ENCODE assay signal across 8 cellular contexts in the genomic region with DNA sequence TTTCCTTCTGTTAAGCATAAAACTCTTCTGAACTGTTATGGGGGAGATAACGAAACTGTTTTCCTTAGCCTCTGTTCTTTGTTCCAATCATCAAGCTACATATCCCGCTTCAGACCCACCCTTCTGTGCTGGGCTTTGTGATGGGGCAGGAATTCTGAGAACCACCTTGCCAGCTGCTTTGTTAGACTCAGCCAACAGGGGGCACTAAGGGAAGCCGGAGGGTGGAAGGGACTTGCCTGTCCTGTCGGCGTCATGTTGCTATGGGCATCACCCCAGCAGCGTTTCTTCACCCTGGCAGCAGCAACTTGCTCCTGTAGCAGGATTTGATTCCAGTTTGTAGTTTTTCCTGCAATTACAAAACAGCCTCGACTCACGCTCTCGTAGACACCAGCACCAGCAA.
DNase-seq lines count a peak whose midpoint lies in the region; ATAC-seq, FAIRE-seq and TF ChIP-seq lines count a peak whose summit lies in the region.

No MANE protein-coding gene starts in this region.

- no peak overlapping the region for H3K4ac ChIP-seq in IMR-90 (ENCODE audit: low read depth, low read length)

- H3K79me1 ChIP-seq in IMR-90 (ENCODE audit: low read depth in 1 of 2, low read length in 2 of 2), result no peaks in the 10 kb centered on the region

- H3K27me3 ChIP-seq in DND-41 (ENCODE audit: insufficient read depth, low read length, poor library complexity) (no peaks in the 10 kb centered on the region), IMR-90 (ENCODE audit: control insufficient read depth, insufficient read depth, low read length) (no peaks in the 10 kb centered on the region; the same call in 1 of the 2 replicates), keratinocyte (ENCODE audit: control insufficient read depth, extremely low read depth, insufficient read depth, low read length) (no peaks in the 10 kb centered on the region), gastrocnemius medialis (peaks cover 0 to 9% (median 3%) of the 10 kb centered on the region in 3 donors)

- 26% methylated on average over 5 of the region's 9 CpGs; no CpG with 5 or more reads in 1 of the 2 experiments for WGBS in IMR-90 (ENCODE audit: extremely low coverage in 2 of 2, insufficient read length in 1 of 2), 2 experiments

- H2BK5ac ChIP-seq in IMR-90 (ENCODE audit: low read depth, low read length, poor library complexity, severe bottlenecking), result no peak overlapping the region

- H3K4me3 Mint-ChIP-seq in activated CD8-positive, alpha-beta T cell treated with anti-CD3 and anti-CD28 coated beads for 36 hours, result no peak overlapping the region

- no peaks in the 10 kb centered on the region for H3K9me1 ChIP-seq in IMR-90 (ENCODE audit: insufficient read depth, low read length)
- H3K9me1 ChIP-seq in keratinocyte (ENCODE audit: control insufficient read depth, extremely low read depth, insufficient read depth, low read length), result no peaks in the 10 kb centered on the region

- H2AK5ac ChIP-seq in IMR-90 (ENCODE audit: low read depth, low read length), result no peak overlapping the region

- FAIRE-seq in keratinocyte (lab: Jason Lieb, UNC), result no peak

- CTCF ChIA-PET in IMR-90 (lab: Yijun Ruan, JAX), result interaction anchor here (0.5 to 1.1 kb wide), 2 partner anchors 10 to 1909 kb away, joined by 4 to 5 read pairs; no protein-coding TSS in a partner anchor
- CTCF ChIA-PET in activated CD8-positive, alpha-beta T cell treated with anti-CD3 and anti-CD28 coated beads for 36 hours (lab: Charles Lee), result interaction anchor here (1.4 to 1.8 kb wide), 2 partner anchors 9 to 10 kb away, joined by 3 to 4 read pairs; no protein-coding TSS in a partner anchor

- TF ChIP-seq CTCF in DND-41 (IDR thresholded peaks at IDR 0.05; ENCODE audit: borderline replicate concordance, extremely low read depth, low read length, poor library complexity, severe bottlenecking) (peak; percentile 50), IMR-90 (conservative IDR thresholded peaks at IDR 0.05; ENCODE audit: low read depth, low read length) (peak; percentile 34), keratinocyte (optimal IDR thresholded peaks at IDR 0.05 in 1 of 3, IDR thresholded peaks at IDR 0.05 in 1 of 3, conservative IDR thresholded peaks at IDR 0.05 in 1 of 3; ENCODE audit: extremely low read depth in 1 of 3, insufficient read depth in 2 of 3, low read length in 3 of 3) (peak; percentile 48 to 80 (median 63)), omental fat pad (IDR thresholded peaks at IDR 0.05) (no peak), gastrocnemius medialis (IDR thresholded peaks at IDR 0.05 in 4 of 5, conservative IDR thresholded peaks at IDR 0.05 in 1 of 5) (no peak)
- TF ChIP-seq CTCF in activated CD8-positive, alpha-beta T cell treated with anti-CD3 and anti-CD28 coated beads for 36 hours (IDR thresholded peaks at IDR 0.05), result peak; percentile 19

- in situ Hi-C loops in IMR-90 (cut with MboI; ENCODE audit: low sequenced_read_pairs) (no loop called here), gastrocnemius medialis (cut with MboI; ENCODE audit: low sequenced_read_pairs in 4 of 4) (no loop called here)

- no TSS peak for BruUV-seq in IMR-90 (replicated peaks; lab: Mats Ljungman, UMichigan)

- H2BK120ac ChIP-seq in IMR-90 (ENCODE audit: low read depth, low read length), result no peak overlapping the region

- no peaks in the 10 kb centered on the region for H3K36me3 ChIP-seq in DND-41 (ENCODE audit: insufficient read depth, low read length)
- H3K36me3 ChIP-seq in IMR-90 (ENCODE audit: control insufficient read depth, insufficient read depth, low read length), result no peaks in the 10 kb centered on the region
- H3K36me3 ChIP-seq in keratinocyte (ENCODE audit: control insufficient read depth in 2 of 2, extremely low read depth in 1 of 2, insufficient read depth in 2 of 2, low read length in 2 of 2), result no peaks in the 10 kb centered on the region
- no peaks in the 10 kb centered on the region for H3K36me3 ChIP-seq in gastrocnemius medialis

- H3K27ac ChIP-seq in DND-41 (ENCODE audit: low read length) (no peak overlapping the region), IMR-90 (ENCODE audit: insufficient read depth, low read length) (no peak overlapping the region), keratinocyte (ENCODE audit: control insufficient read depth, insufficient read depth, low read length) (no peak overlapping the region), gastrocnemius medialis (no peak overlapping the region)

- TF ChIP-seq POLR2A in IMR-90 (IDR thresholded peaks at IDR 0.05; ENCODE audit: low read depth, low read length) (no peak), gastrocnemius medialis (IDR thresholded peaks at IDR 0.05) (no peak)

- no peaks in the 10 kb centered on the region for H3K9me3 Mint-ChIP-seq in activated CD8-positive, alpha-beta T cell treated with anti-CD3 and anti-CD28 coated beads for 36 hours

- dilution Hi-C loops in IMR-90 (cut with HindIII; ENCODE audit: low sequenced_read_pairs, unreplicated experiment), result no loop called here
- dilution Hi-C loops in keratinocyte (cut with MboI; ENCODE audit: extremely low pct_ligation_motif_present, low sequenced_read_pairs), result no loop called here

- no peak overlapping the region for H3K4me2 ChIP-seq in DND-41 (ENCODE audit: insufficient read depth, low read length)
- no peak overlapping the region; the same call in 1 of the 2 replicates for H3K4me2 ChIP-seq in IMR-90 (ENCODE audit: low read depth, low read length)
- no peak overlapping the region for H3K4me2 ChIP-seq in keratinocyte (ENCODE audit: control insufficient read depth, extremely low read depth, insufficient read depth, low read depth, low read length)

- no peak overlapping the region for H4K91ac ChIP-seq in IMR-90 (ENCODE audit: insufficient read depth, low read depth, low read length)

- H3K9ac ChIP-seq in DND-41 (ENCODE audit: low read depth, low read length), result no peak overlapping the region
- no peak overlapping the region for H3K9ac ChIP-seq in IMR-90 (ENCODE audit: low read depth, low read length)
- H3K9ac ChIP-seq in keratinocyte (ENCODE audit: control insufficient read depth, extremely low read depth, insufficient read depth, low read length), result no peak overlapping the region

- no peak overlapping the region for H4K8ac ChIP-seq in IMR-90 (ENCODE audit: low read depth in 2 of 2, low read length in 2 of 2)

- H3K4me1 ChIP-seq in DND-41 (ENCODE audit: insufficient read depth, low read length) (no peaks in the 10 kb centered on the region), IMR-90 (ENCODE audit: control insufficient read depth, insufficient read depth, low read length) (no peaks in the 10 kb centered on the region), keratinocyte (ENCODE audit: control insufficient read depth, extremely low read depth, insufficient read depth, low read length) (no peaks in the 10 kb centered on the region), gastrocnemius medialis (no peaks in the 10 kb centered on the region)

- no peak overlapping the region for H3K18ac ChIP-seq in IMR-90 (ENCODE audit: low read depth, low read length)

- no peak overlapping the region for H3K23ac ChIP-seq in IMR-90 (ENCODE audit: low read depth, low read length)

- H2AFZ ChIP-seq in DND-41 (ENCODE audit: low read depth, low read length), result no peak overlapping the region
- no peak overlapping the region for H2AFZ ChIP-seq in IMR-90 (replicated peaks; ENCODE audit: low read length, poor library complexity)
- H2AFZ ChIP-seq in keratinocyte (ENCODE audit: control insufficient read depth, low read length), result no peak overlapping the region

- H2AK9ac ChIP-seq in IMR-90 (replicated peaks; ENCODE audit: low read depth, low read length, poor library complexity), result no peak overlapping the region

- H4K5ac ChIP-seq in IMR-90 (ENCODE audit: low read depth, low read length), result no peak overlapping the region

- no peak for TF ChIP-seq RAD21 in IMR-90 (IDR thresholded peaks at IDR 0.05; ENCODE audit: low read length)

- POLR2A ChIA-PET in IMR-90 (lab: Charles Lee; ENCODE audit: unreplicated experiment), result no interaction called here
- POLR2A ChIA-PET in activated CD8-positive, alpha-beta T cell treated with anti-CD3 and anti-CD28 coated beads for 36 hours (lab: Charles Lee), result no interaction called here

- intact Hi-C loops in IMR-90 (cut with micrococcal nuclease) (no loop called here), gastrocnemius medialis (cut with DNase I; ENCODE audit: low total_unique reads) (no loop called here)
- intact Hi-C loops in activated CD8-positive, alpha-beta T cell treated with anti-CD3 and anti-CD28 coated beads for 36 hours (cut with micrococcal nuclease), result no loop called here

- H3K27ac Mint-ChIP-seq in activated CD8-positive, alpha-beta T cell treated with anti-CD3 and anti-CD28 coated beads for 36 hours, result no peak overlapping the region

- DNase-seq in DND-41, result peak; percentile 8
- DNase-seq in IMR-90, result peak; percentile 6
- peak; percentile 38 for DNase-seq in activated CD8-positive, alpha-beta T cell treated with anti-CD3 and anti-CD28 coated beads for 36 hours
- DNase-seq in keratinocyte (ENCODE audit: low read depth, low spot score), result no peak
- no peak for DNase-seq in omental fat pad (ENCODE audit: low spot score)
- DNase-seq in gastrocnemius medialis, result no peak
- DNase-seq in NCI-H510A treated with DMSO at 0.1 percent for 48 hours (lab: John Stamatoyannopoulos, UW), result no peak

- H3K79me2 ChIP-seq in DND-41 (ENCODE audit: insufficient read depth, low read length), result no peaks in the 10 kb centered on the region
- no peaks in the 10 kb centered on the region for H3K79me2 ChIP-seq in keratinocyte (ENCODE audit: control insufficient read depth, insufficient read depth, low read length)

- ATAC-seq in DND-41 (ENCODE audit: insufficient read depth, low read depth) (no peak; the same call in 2 of the 3 replicates), GM19351 (IDR thresholded peaks at IDR 0.05; ENCODE audit: unreplicated experiment) (peak; percentile 83), IMR-90 (ENCODE audit: low read depth) (peak; percentile 62), omental fat pad (ENCODE audit: low FRiP score) (no peak), gastrocnemius medialis (no peak)
- ATAC-seq in activated CD8-positive, alpha-beta T cell treated with anti-CD3 and anti-CD28 coated beads for 36 hours, result no peak

- H3K14ac ChIP-seq in IMR-90 (replicated peaks; ENCODE audit: low read depth, low read length), result no peak overlapping the region

- H3K9me3 ChIP-seq in DND-41 (ENCODE audit: insufficient read depth, low read length, severe bottlenecking), result no peaks in the 10 kb centered on the region
- H3K9me3 ChIP-seq in IMR-90 (ENCODE audit: control insufficient read depth, insufficient read depth, low read length), result no peaks in the 10 kb centered on the region
- H3K9me3 ChIP-seq in keratinocyte (ENCODE audit: control insufficient read depth, low read depth, low read length), result no peaks in the 10 kb centered on the region
- no peaks in the 10 kb centered on the region for H3K9me3 ChIP-seq in gastrocnemius medialis

- H3K4me1 Mint-ChIP-seq in activated CD8-positive, alpha-beta T cell treated with anti-CD3 and anti-CD28 coated beads for 36 hours (ENCODE audit: low read depth), result no peaks in the 10 kb centered on the region

- H2BK20ac ChIP-seq in IMR-90 (ENCODE audit: low read depth, low read length), result no peak overlapping the region

- H4K20me1 ChIP-seq in DND-41 (ENCODE audit: insufficient read depth, low read length), result no peaks in the 10 kb centered on the region
- no peaks in the 10 kb centered on the region for H4K20me1 ChIP-seq in IMR-90 (ENCODE audit: insufficient read depth, low read length)
- H4K20me1 ChIP-seq in keratinocyte (ENCODE audit: control insufficient read depth, extremely low read depth, insufficient read depth, low read length), result no peaks in the 10 kb centered on the region

- H2BK15ac ChIP-seq in IMR-90 (ENCODE audit: low read depth, low read length), result no peak overlapping the region

- H3K27me3 Mint-ChIP-seq in activated CD8-positive, alpha-beta T cell treated with anti-CD3 and anti-CD28 coated beads for 36 hours, result peaks cover 3% of the 10 kb centered on the region

- no peaks in the 10 kb centered on the region for H3K36me3 Mint-ChIP-seq in activated CD8-positive, alpha-beta T cell treated with anti-CD3 and anti-CD28 coated beads for 36 hours (ENCODE audit: low read depth)

- H3K56ac ChIP-seq in IMR-90 (ENCODE audit: extremely low read depth, insufficient read depth, low read length), result no peak overlapping the region

- H3K4me3 ChIP-seq in DND-41 (ENCODE audit: low read depth in 1 of 2, low read length in 2 of 2), result no peak overlapping the region
- no peak overlapping the region for H3K4me3 ChIP-seq in IMR-90 (ENCODE audit: insufficient read depth, low read depth, low read length)
- no peak overlapping the region for H3K4me3 ChIP-seq in keratinocyte (ENCODE audit: control insufficient read depth in 2 of 3, extremely low read depth in 1 of 3, insufficient read depth in 2 of 3, low read depth in 1 of 3, low read length in 3 of 3)
- no peak overlapping the region for H3K4me3 ChIP-seq in gastrocnemius medialis

Comparison
In these comparisons a context has a peak if more than half of its experiments do, and no peak if none do; other contexts are left out.
1. ATAC-seq: peak in GM19351 (single experiment) and IMR-90 (single experiment); none in DND-41 (single experiment), activated CD8-positive, alpha-beta T cell treated with anti-CD3 and anti-CD28 coated beads for 36 hours (single experiment), omental fat pad (single experiment) and gastrocnemius medialis (0 of 2).
2. DNase-seq: peak in DND-41 (single experiment), IMR-90 (single experiment) and activated CD8-positive, alpha-beta T cell treated with anti-CD3 and anti-CD28 coated beads for 36 hours (single experiment); none in keratinocyte (single experiment), omental fat pad (single experiment), gastrocnemius medialis (0 of 2) and NCI-H510A treated with DMSO at 0.1 percent for 48 hours (single experiment).
3. CTCF ChIP-seq: peak in DND-41 (single experiment), IMR-90 (single experiment), activated CD8-positive, alpha-beta T cell treated with anti-CD3 and anti-CD28 coated beads for 36 hours (single experiment) and keratinocyte (3 of 3); none in omental fat pad (0 of 3) and gastrocnemius medialis (0 of 5).